8 cellular contexts compared by ENCODE assay signal in genomic region chr3:120506828-120507774, GRCh38. TPM values are rescaled to one million over a fixed set of nuclear protein-coding genes. Genes with fewer than 3 reads are reported as not detected.
DNase-seq lines count a peak whose midpoint lies in the region; ATAC-seq and TF ChIP-seq lines count a peak whose summit lies in the region.

No MANE protein-coding gene starts in this region.

- H2BK120ac ChIP-seq in mesendoderm (ENCODE audit: low read depth, low read length) = no peak overlapping the region

- no peak overlapping the region for H4K8ac ChIP-seq in mesendoderm (ENCODE audit: low read depth, low read length)

- peak; percentile 77 for TF ChIP-seq CTCF in BJ (IDR thresholded peaks at IDR 0.05; ENCODE audit: insufficient read depth, low read depth, low read length)
- TF ChIP-seq CTCF in GM20000 (IDR thresholded peaks at IDR 0.05; ENCODE audit: extremely low read depth, missing control alignments) = peak; percentile 24

- H3K27ac ChIP-seq in mesendoderm (ENCODE audit: low read depth, low read length) = no peak overlapping the region

- no CpG with 5 or more reads among the region's 10 CpGs for WGBS in mesendoderm (ENCODE audit: extremely low coverage, insufficient coverage, low lambda C conversion rate)

- H3K36me3 Mint-ChIP-seq in activated T-helper 1 cell treated with anti-CD3 and anti-CD28 coated beads, Interleukin-12 subunit alpha, Interleukin-12 subunit beta, Interleukin-2, Interleukin-4 antibody, amounts not matched to agents 30 ng/mL and 10 ng/mL and 1 ng/mL, durations not matched to agents 14 hours and 24 hours and 36 hours (ENCODE audit: low read depth) = no peaks in the 10 kb centered on the region

- H3K18ac ChIP-seq in mesendoderm (ENCODE audit: low read length) = peak overlapping the region; percentile 51

- POLR2A ChIA-PET in BJ (lab: Charles Lee) = no interaction called here

- intact Hi-C loops in activated T-helper 1 cell treated with anti-CD3 and anti-CD28 coated beads, Interleukin-12 subunit alpha, Interleukin-12 subunit beta, Interleukin-2, Interleukin-4 antibody, amounts not matched to agents 30 ng/mL and 10 ng/mL and 1 ng/mL, durations not matched to agents 14 hours and 24 hours and 36 hours (cut with micrococcal nuclease) = loop anchor here (5.0 kb wide), 1 partner anchor 50 kb away; no protein-coding TSS in a partner anchor

- H3K4ac ChIP-seq in mesendoderm (ENCODE audit: low read depth, low read length) = no peak overlapping the region

- no peaks in the 10 kb centered on the region for H3K79me1 ChIP-seq in mesendoderm (ENCODE audit: low read length)

- no peak overlapping the region for H3K4me3 ChIP-seq in BJ (ENCODE audit: low read depth, low read length)
- no peak overlapping the region for H3K4me3 ChIP-seq in mesendoderm (ENCODE audit: low read length)

- no peaks in the 10 kb centered on the region for H3K4me1 Mint-ChIP-seq in activated T-helper 1 cell treated with anti-CD3 and anti-CD28 coated beads, Interleukin-12 subunit alpha, Interleukin-12 subunit beta, Interleukin-2, Interleukin-4 antibody, amounts not matched to agents 30 ng/mL and 10 ng/mL and 1 ng/mL, durations not matched to agents 14 hours and 24 hours and 36 hours (ENCODE audit: low read depth)

- no peaks in the 10 kb centered on the region for H3K36me3 ChIP-seq in BJ (ENCODE audit: control insufficient read depth, insufficient read depth, low read length)
- no peaks in the 10 kb centered on the region for H3K36me3 ChIP-seq in mesendoderm (ENCODE audit: control insufficient read depth, insufficient read depth, low read length)

- no peak overlapping the region for H3K56ac ChIP-seq in mesendoderm (ENCODE audit: low read length)

- H2BK15ac ChIP-seq in mesendoderm (replicated peaks; ENCODE audit: low read depth) = no peak overlapping the region

- H3K9me3 Mint-ChIP-seq in activated T-helper 1 cell treated with anti-CD3 and anti-CD28 coated beads, Interleukin-12 subunit alpha, Interleukin-12 subunit beta, Interleukin-2, Interleukin-4 antibody, amounts not matched to agents 30 ng/mL and 10 ng/mL and 1 ng/mL, durations not matched to agents 14 hours and 24 hours and 36 hours = peaks cover 5% of the 10 kb centered on the region

- CTCF ChIA-PET in BJ (lab: Yijun Ruan, JAX) = interaction anchor here (0.7 to 1.6 kb wide), 13 partner anchors 18 to 114 kb away, joined by 3 to 11 read pairs (median 4); partner anchors contain the start of gene FSTL1

- no peaks in the 10 kb centered on the region for H3K79me2 ChIP-seq in mesendoderm (ENCODE audit: control insufficient read depth, insufficient read depth, low read length)

- H3K27ac Mint-ChIP-seq in activated T-helper 1 cell treated with anti-CD3 and anti-CD28 coated beads, Interleukin-12 subunit alpha, Interleukin-12 subunit beta, Interleukin-2, Interleukin-4 antibody, amounts not matched to agents 30 ng/mL and 10 ng/mL and 1 ng/mL, durations not matched to agents 14 hours and 24 hours and 36 hours = no peak overlapping the region

- no peaks in the 10 kb centered on the region for H3K27me3 ChIP-seq in BJ (ENCODE audit: control insufficient read depth, insufficient read depth, low read length)
- no peaks in the 10 kb centered on the region for H3K27me3 ChIP-seq in mesendoderm (ENCODE audit: insufficient read depth, low read length, poor library complexity)

- no peak overlapping the region for H3K9ac ChIP-seq in mesendoderm (ENCODE audit: low read length)

- no peak overlapping the region for H2AK5ac ChIP-seq in mesendoderm (ENCODE audit: low read length)

- no peak overlapping the region for H3K4me2 ChIP-seq in mesendoderm (ENCODE audit: low read length)

- no peak overlapping the region for H3K4me3 Mint-ChIP-seq in activated T-helper 1 cell treated with anti-CD3 and anti-CD28 coated beads, Interleukin-12 subunit alpha, Interleukin-12 subunit beta, Interleukin-2, Interleukin-4 antibody, amounts not matched to agents 30 ng/mL and 10 ng/mL and 1 ng/mL, durations not matched to agents 14 hours and 24 hours and 36 hours

- no peak overlapping the region for H3K23ac ChIP-seq in mesendoderm (ENCODE audit: low read length)

- no peak overlapping the region for H2BK5ac ChIP-seq in mesendoderm (ENCODE audit: low read length)

- ATAC-seq in GM19452 (IDR thresholded peaks at IDR 0.05; ENCODE audit: unreplicated experiment) = no peak

- DNase-seq in BJ (ENCODE audit: low read depth) (no peak), GM20000 (ENCODE audit: low spot score) (peak; percentile 10), NCI-H82 treated with DMSO at 0.1 percent for 48 hours (lab: John Stamatoyannopoulos, UW; ENCODE audit: unreplicated experiment) (peak; percentile 9), dedifferentiated amniotic fluid mesenchymal stem cell (ENCODE audit: extremely low spot score) (peak; percentile 46), mesendoderm (peak; percentile 73)
- no peak for DNase-seq in activated T-helper 1 cell treated with anti-CD3 and anti-CD28 coated beads, Interleukin-12 subunit alpha, Interleukin-12 subunit beta, Interleukin-2, Interleukin-4 antibody, amounts not matched to agents 30 ng/mL and 10 ng/mL and 1 ng/mL, durations not matched to agents 14 hours and 24 hours and 36 hours (ENCODE audit: low spot score)
- DNase-seq in stimulated activated CD4-positive, alpha-beta T cell treated with anti-CD3 and anti-CD28 coated beads, Interleukin-4, amount 100 ng/mL, for 1 hour = no peak

- H3K4me1 ChIP-seq in mesendoderm (ENCODE audit: control insufficient read depth, low read depth, low read length) = peaks cover 3% of the 10 kb centered on the region

- peaks cover 9% of the 10 kb centered on the region for H3K27me3 Mint-ChIP-seq in activated T-helper 1 cell treated with anti-CD3 and anti-CD28 coated beads, Interleukin-12 subunit alpha, Interleukin-12 subunit beta, Interleukin-2, Interleukin-4 antibody, amounts not matched to agents 30 ng/mL and 10 ng/mL and 1 ng/mL, durations not matched to agents 14 hours and 24 hours and 36 hours (ENCODE audit: insufficient read depth)

- H4K5ac ChIP-seq in mesendoderm (ENCODE audit: low read length) = no peak overlapping the region

RNA-seq across cellular contexts. Expression of gene FSTL1, which starts 56.3 kb away (rescaled TPM):
- 3,514 and 4,020 TPM in 2 replicates for polyA plus RNA-seq in BJ (2011; rRNA removed)
- 1,152 and 1,696 TPM in 2 replicates for polyA minus RNA-seq in BJ (2011; rRNA and poly(A)+ RNA removed)
- polyA plus RNA-seq in mesendoderm (2013, experiment 1 of 2) = 170 TPM
- 174 TPM for polyA plus RNA-seq in mesendoderm (2013, experiment 2 of 2)
- not detected in 2 replicates for total RNA-seq in activated T-helper 1 cell treated with anti-CD3 and anti-CD28 coated beads, Interleukin-12 subunit alpha, Interleukin-12 subunit beta, Interleukin-2, Interleukin-4 antibody, amounts not matched to agents 30 ng/mL and 10 ng/mL and 1 ng/mL, durations not matched to agents 14 hours and 24 hours and 36 hours

Comparison
In these comparisons a context has a peak if more than half of its experiments do, and no peak if none do; other contexts are left out.
1. DNase-seq: peak in GM20000 (single experiment), NCI-H82 treated with DMSO at 0.1 percent for 48 hours (single experiment), dedifferentiated amniotic fluid mesenchymal stem cell (single experiment) and mesendoderm (single experiment); none in BJ (single experiment), activated T-helper 1 cell treated with anti-CD3 and anti-CD28 coated beads, Interleukin-12 subunit alpha, Interleukin-12 subunit beta, Interleukin-2, Interleukin-4 antibody, amounts not matched to agents 30 ng/mL and 10 ng/mL and 1 ng/mL, durations not matched to agents 14 hours and 24 hours and 36 hours (single experiment) and stimulated activated CD4-positive, alpha-beta T cell treated with anti-CD3 and anti-CD28 coated beads, Interleukin-4, amount 100 ng/mL, for 1 hour (single experiment).